In genomic region chr5:154612666-154613065, GRCh38 we compare ENCODE assay signal across 24 cellular contexts.
"Had no signal": no experiment of that assay in that cellular context is flagged by ENCODE, and none has a peak within 500 bp of the region (broad histone marks: within the 10 kb centered on the region; RNA-seq: fewer than 3 reads in every experiment).

No MANE protein-coding gene starts in this region.

- DNase-seq: naive thymus-derived CD8-positive, alpha-beta T cell; nephron progenitor cell; nucleus accumbens; pancreas; right cardiac atrium; right lobe of liver; sigmoid colon; small intestine; stimulated activated CD4-positive, alpha-beta T cell treated with anti-CD3 and anti-CD28 coated beads, Interleukin-15, amount 100 ng/mL, for 24 hours; stimulated activated CD4-positive, alpha-beta T cell treated with anti-CD3 and anti-CD28 coated beads, Interleukin-2, amount 100 ng/mL, for 24 hours; stimulated activated CD4-positive, alpha-beta T cell treated with anti-CD3 and anti-CD28 coated beads, Interleukin-2, amount 100 ng/mL, for 48 hours; stimulated activated CD4-positive, alpha-beta T cell treated with anti-CD3 and anti-CD28 coated beads, Interleukin-4, amount 100 ng/mL, for 24 hours; stimulated activated naive B cell treated with anti-CD40 and anti-IgM and Interleukin-4, amounts not matched to agents 10 μg/mL and 1 μg/mL and 100 μg/mL, for 72 hours; stimulated activated naive CD4-positive, alpha-beta T cell treated with Interleukin-2 at 50 U/mL for 16 hours; stomach; thyroid gland had no signal

- H3K4me3 ChIP-seq: pancreas, prostate gland, right lobe of liver, sigmoid colon, stomach, thoracic aorta, thyroid gland, tibial nerve, vagina had no signal

- H3K27ac ChIP-seq: neutrophil, pancreas, prostate gland, right lobe of liver, sigmoid colon, stomach, thoracic aorta, thyroid gland, tibial nerve, vagina had no signal

- H3K36me3 ChIP-seq: neutrophil, pancreas, prostate gland, right lobe of liver, sigmoid colon, stomach, thoracic aorta, thyroid gland, tibial nerve, vagina had no signal

- H3K9me3 ChIP-seq: neutrophil, pancreas, prostate gland, right lobe of liver, sigmoid colon, stomach, thoracic aorta, thyroid gland, tibial nerve, vagina had no signal

- FAIRE-seq: pancreas, small intestine, urothelium cell line had no signal

- ATAC-seq: naive thymus-derived CD8-positive, alpha-beta T cell; natural killer cell treated with Interleukin-12 subunit alpha and Interleukin-12 subunit beta and Interleukin-15 and Interleukin-18, amount 100 ng/mL, for 72 hours; pancreas; right cardiac atrium; right lobe of liver; stimulated activated effector memory CD8-positive, alpha-beta T cell treated with anti-CD3 and anti-CD28 coated beads, Interleukin-12 subunit alpha, Interleukin-12 subunit beta, amount 100 ng/mL, for 72 hours; stimulated activated naive B cell treated with anti-CD40 and anti-IgM and Interleukin-4, amounts not matched to agents 10 μg/mL and 1 μg/mL and 100 μg/mL, for 72 hours had no signal

- H3K27me3 ChIP-seq: vagina had no signal
